In genomic region chr1:26391450-26391849, GRCh38 we compare ENCODE assay signal across 1 cellular context.
A peak's percentile ranks its signal among the peaks of the same experiment; 100 is the strongest.
TF ChIP-seq lines count a peak whose summit lies in the region.

No MANE protein-coding gene starts in this region.

TF ChIP-seq in HepG2, 621 proteins besides CTCF, POLR2A, EP300 and RAD21:
- TF ChIP-seq ZNF780A (CRISPR knock-in tag; IDR thresholded peaks at IDR 0.05) (no peak), ZNF232 (CRISPR knock-in tag; IDR thresholded peaks at IDR 0.05; ENCODE audit: borderline replicate concordance) (no peak), ZNF24 (IDR thresholded peaks at IDR 0.05) (peak; percentile 97), STAG1 (CRISPR knock-in tag; IDR thresholded peaks at IDR 0.05) (peak; percentile 94), ZNF451 (CRISPR knock-in tag; IDR thresholded peaks at IDR 0.05) (no peak), FOSL2 (CRISPR knock-in tag; IDR thresholded peaks at IDR 0.05) (0 out of 2 replicates have a peak, but pooled peaks have one; percentile 34), JUN (CRISPR knock-in tag; IDR thresholded peaks at IDR 0.05) (no peak), SOX13 (IDR thresholded peaks at IDR 0.05) (no peak), SOX13 (CRISPR knock-in tag; conservative IDR thresholded peaks at IDR 0.05 in 1 of 2, IDR thresholded peaks at IDR 0.05 in 1 of 2) (no peak), MEIS2 (CRISPR knock-in tag; IDR thresholded peaks at IDR 0.05) (no peak), ZNF18 (CRISPR knock-in tag; IDR thresholded peaks at IDR 0.05; ENCODE audit: insufficient replicate concordance) (no peak), SMC3 (IDR thresholded peaks at IDR 0.05; ENCODE audit: low read length) (peak; percentile 91)
- TF ChIP-seq, protein P1, sequence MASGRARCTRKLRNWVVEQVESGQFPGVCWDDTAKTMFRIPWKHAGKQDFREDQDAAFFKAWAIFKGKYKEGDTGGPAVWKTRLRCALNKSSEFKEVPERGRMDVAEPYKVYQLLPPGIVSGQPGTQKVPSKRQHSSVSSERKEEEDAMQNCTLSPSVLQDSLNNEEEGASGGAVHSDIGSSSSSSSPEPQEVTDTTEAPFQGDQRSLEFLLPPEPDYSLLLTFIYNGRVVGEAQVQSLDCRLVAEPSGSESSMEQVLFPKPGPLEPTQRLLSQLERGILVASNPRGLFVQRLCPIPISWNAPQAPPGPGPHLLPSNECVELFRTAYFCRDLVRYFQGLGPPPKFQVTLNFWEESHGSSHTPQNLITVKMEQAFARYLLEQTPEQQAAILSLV (CRISPR knock-in tag; IDR thresholded peaks at IDR 0.05; ENCODE audit: borderline replicate concordance) = no peak
